9 cellular contexts compared by ENCODE assay signal in genomic region chr12:117836999-117837736, GRCh38.
DNase-seq lines count a peak whose midpoint lies in the region; ATAC-seq, FAIRE-seq and TF ChIP-seq lines count a peak whose summit lies in the region.
"Had no signal": no experiment of that assay in that cellular context is flagged by ENCODE, and none has a peak within 500 bp of the region (broad histone marks: within the 10 kb centered on the region; RNA-seq: fewer than 3 reads in every experiment).

No MANE protein-coding gene starts in this region.

- no peaks in the 10 kb centered on the region for H3K27me3 ChIP-seq in CD8-positive, alpha-beta T cell (ENCODE audit: insufficient read depth, low read length)
- H3K27me3 ChIP-seq in mammary epithelial cell (ENCODE audit: insufficient read depth, low read length), result no peaks in the 10 kb centered on the region

- H3K36me3 ChIP-seq in CD8-positive, alpha-beta T cell (ENCODE audit: insufficient read depth, low read length), result no peaks in the 10 kb centered on the region
- H3K36me3 ChIP-seq in mammary epithelial cell (ENCODE audit: insufficient read depth, low read length), result no peaks in the 10 kb centered on the region

- H3K4me1 ChIP-seq in CD8-positive, alpha-beta T cell (ENCODE audit: insufficient read depth, low read length), result no peaks in the 10 kb centered on the region
- no peaks in the 10 kb centered on the region for H3K4me1 ChIP-seq in mammary epithelial cell (ENCODE audit: insufficient read depth, low read length)

- no peak overlapping the region for H3K27ac ChIP-seq in CD8-positive, alpha-beta T cell (ENCODE audit: low read depth, low read length)
- no peak overlapping the region for H3K27ac ChIP-seq in mammary epithelial cell (ENCODE audit: insufficient read depth, low read depth, low read length)

- POLR2A ChIA-PET in CD8-positive, alpha-beta T cell (lab: Charles Lee), result no interaction called here
- POLR2A ChIA-PET in activated B cell treated with CpG ODN at 0.5 μM for 24 hours (lab: Charles Lee), result no interaction called here

- peak; percentile 87 for TF ChIP-seq CTCF in CD8-positive, alpha-beta T cell (IDR thresholded peaks at IDR 0.05)
- TF ChIP-seq CTCF in activated B cell treated with CpG ODN at 0.5 μM for 24 hours (IDR thresholded peaks at IDR 0.05) (peak; percentile 58), mammary epithelial cell (conservative IDR thresholded peaks at IDR 0.05 in 1 of 2, IDR thresholded peaks at IDR 0.05 in 1 of 2; ENCODE audit: extremely low read depth in 1 of 2, insufficient read depth in 1 of 2, low read depth in 1 of 2, low read length in 2 of 2) (peak; percentile 94)

- H4K20me1 ChIP-seq in mammary epithelial cell (ENCODE audit: insufficient read depth, low read length), result no peaks in the 10 kb centered on the region

- no peaks in the 10 kb centered on the region for H3K9me3 ChIP-seq in CD8-positive, alpha-beta T cell (ENCODE audit: low read length)
- H3K9me3 ChIP-seq in mammary epithelial cell (replicated peaks; ENCODE audit: insufficient read depth, low read length), result no peaks in the 10 kb centered on the region

- CTCF ChIA-PET in CD8-positive, alpha-beta T cell (lab: Charles Lee), result interaction anchor here (0.6 to 3.4 kb wide), 23 partner anchors 8 to 746 kb away, joined by 3 to 30 read pairs (median 4); no protein-coding TSS in a partner anchor
- CTCF ChIA-PET in activated B cell treated with CpG ODN at 0.5 μM for 24 hours (lab: Charles Lee), result interaction anchor here (0.8 to 1.5 kb wide), 3 partner anchors 9 to 471 kb away, joined by 3 to 5 read pairs (median 4); no protein-coding TSS in a partner anchor
- CTCF ChIA-PET in mammary epithelial cell (lab: Charles Lee; ENCODE audit: low non-redundant PET), result interaction anchor here (0.7 to 0.8 kb wide), 2 partner anchors 17 to 470 kb away, joined by 4 to 5 read pairs; no protein-coding TSS in a partner anchor

- no peak overlapping the region for H2AFZ ChIP-seq in mammary epithelial cell (ENCODE audit: low read depth, low read length)

- dilution Hi-C loops in mammary epithelial cell (cut with HindIII; ENCODE audit: low sequenced_read_pairs), result loop anchor here (5.0 kb wide), 1 partner anchor 45 kb away; no protein-coding TSS in a partner anchor

- no TSS peak for BruUV-seq in mammary epithelial cell (replicated peaks; lab: Mats Ljungman, UMichigan)

- H3K4me3 ChIP-seq in CD8-positive, alpha-beta T cell (ENCODE audit: low read depth, low read length), result no peak overlapping the region
- H3K4me3 ChIP-seq in mammary epithelial cell (replicated peaks in 1 of 3; ENCODE audit: insufficient read depth in 1 of 3, low read depth in 2 of 3, low read length in 3 of 3), result no peak overlapping the region

- H3K9me3 Mint-ChIP-seq in CD8-positive, alpha-beta T cell, result no peaks in the 10 kb centered on the region
- H3K9me3 Mint-ChIP-seq in activated B cell treated with CpG ODN at 0.5 μM for 24 hours, result no peaks in the 10 kb centered on the region

- FAIRE-seq in islet of Langerhans (lab: Jason Lieb, UNC), result peak; percentile 80
- FAIRE-seq: TTC549 had no signal

- peak; percentile 57 for ATAC-seq in CD8-positive, alpha-beta T cell
- ATAC-seq in GM21786 (IDR thresholded peaks at IDR 0.05; ENCODE audit: unreplicated experiment), result peak; percentile 55
- peak; percentile 37 for ATAC-seq in activated B cell treated with CpG ODN at 0.5 μM for 24 hours (ENCODE audit: low read depth)

- DNase-seq in CD8-positive, alpha-beta T cell, result peak; percentile 48 to 78 (median 65)
- peak; percentile 45 to 59 for DNase-seq in NCI-H1930 (lab: John Stamatoyannopoulos, UW)
- DNase-seq in activated B cell treated with CpG ODN at 0.5 μM for 24 hours, result peak; percentile 53
- peak; percentile 39 for DNase-seq in mammary epithelial cell
- peak; percentile 83 for DNase-seq in stimulated activated CD4-positive, alpha-beta T cell treated with anti-CD3 and anti-CD28 coated beads, Interleukin-15, amount 100 ng/mL, for 24 hours
- DNase-seq in cortex of kidney (lab: John Stamatoyannopoulos, UW), result no peak

- no peaks in the 10 kb centered on the region for H3K36me3 Mint-ChIP-seq in CD8-positive, alpha-beta T cell
- H3K36me3 Mint-ChIP-seq in activated B cell treated with CpG ODN at 0.5 μM for 24 hours (ENCODE audit: low read depth), result no peaks in the 10 kb centered on the region

- intact Hi-C loops in CD8-positive, alpha-beta T cell (cut with DNase I, micrococcal nuclease), result loop anchor here in 1 of 2 experiments (1.0 to 5.0 kb wide), 4 partner anchors 470 to 1135 kb away; no protein-coding TSS in a partner anchor
- intact Hi-C loops in activated B cell treated with CpG ODN at 0.5 μM for 24 hours (cut with micrococcal nuclease) (loop anchor here (1.0 kb wide), 2 partner anchors 601 to 625 kb away; no protein-coding TSS in a partner anchor), mammary epithelial cell (cut with micrococcal nuclease) (loop anchor here (1.0 to 5.0 kb wide), 4 partner anchors 470 to 1135 kb away; no protein-coding TSS in a partner anchor)

- 9% methylated on average over 21 of the region's 22 CpGs for WGBS in mammary epithelial cell (ENCODE audit: low coverage, missing lambda C conversion rate)

- H3K9ac ChIP-seq in mammary epithelial cell (ENCODE audit: insufficient read depth, low read length), result no peak overlapping the region

- H3K4me2 ChIP-seq in mammary epithelial cell (ENCODE audit: insufficient read depth, low read depth, low read length), result no peak overlapping the region

- H3K4me1 Mint-ChIP-seq in CD8-positive, alpha-beta T cell (ENCODE audit: low read depth), result peaks cover 9% of the 10 kb centered on the region
- H3K4me1 Mint-ChIP-seq in activated B cell treated with CpG ODN at 0.5 μM for 24 hours, result peaks cover 3% of the 10 kb centered on the region

- H3K27ac Mint-ChIP-seq in CD8-positive, alpha-beta T cell, result no peak overlapping the region
- H3K27ac Mint-ChIP-seq in activated B cell treated with CpG ODN at 0.5 μM for 24 hours, result no peak overlapping the region

- no peaks in the 10 kb centered on the region for H3K79me2 ChIP-seq in mammary epithelial cell (ENCODE audit: insufficient read depth, low read length)

- in situ Hi-C loops in mammary epithelial cell (cut with MboI; ENCODE audit: low sequenced_read_pairs in 2 of 2), result loop anchor here (10.0 to 25.0 kb wide), 3 partner anchors 475 to 625 kb away; partner anchors contain the start of gene NOS1 (in 1 of the 2)

- H3K4me3 Mint-ChIP-seq in CD8-positive, alpha-beta T cell, result peak overlapping the region; percentile 33
- no peak overlapping the region for H3K4me3 Mint-ChIP-seq in activated B cell treated with CpG ODN at 0.5 μM for 24 hours

- peaks cover 13% of the 10 kb centered on the region for H3K27me3 Mint-ChIP-seq in CD8-positive, alpha-beta T cell (ENCODE audit: low read depth)
- peaks cover 10% of the 10 kb centered on the region for H3K27me3 Mint-ChIP-seq in activated B cell treated with CpG ODN at 0.5 μM for 24 hours
